Comparison of ENCODE assay signal across 8 cellular contexts in genomic region chr16:25258856-25259179, GRCh38. TPM values are rescaled to one million over a fixed set of nuclear protein-coding genes. Genes with fewer than 3 reads are reported as not detected.
A peak's percentile ranks its signal among the peaks of the same experiment; 100 is the strongest.
DNase-seq lines count a peak whose midpoint lies in the region; ATAC-seq and TF ChIP-seq lines count a peak whose summit lies in the region.

No MANE protein-coding gene starts in this region.

- peaks cover 7% of the 10 kb centered on the region for H3F3A ChIP-seq in SK-N-SH (replicated peaks; ENCODE audit: insufficient read depth)

- TF ChIP-seq EP300 in SK-N-SH (IDR thresholded peaks at IDR 0.05; ENCODE audit: borderline replicate concordance in 1 of 2, low read depth in 1 of 2, low read length in 1 of 2), result no peak
- TF ChIP-seq EP300 in suprapubic skin (IDR thresholded peaks at IDR 0.05), result no peak

- intact Hi-C loops in activated T-helper 2 cell treated with anti-CD3 and anti-CD28 coated beads, Interferon-gamma antibody, Interleukin-2, Interleukin-4, amounts not matched to agents 10 μg/mL and 5 μg/mL and 100 μg/mL, durations not matched to agents 14 hours and 24 hours and 36 hours (cut with micrococcal nuclease), result loop anchor here (5.0 kb wide), 1 partner anchor 722 kb away; the partner anchor contains the start of gene RBBP6
- intact Hi-C loops in mucosa of descending colon (cut with DNase I, micrococcal nuclease), result no loop called here

- POLR2A ChIA-PET in SK-N-SH (lab: Yijun Ruan, JAX), result interaction anchor here (0.6 to 1.3 kb wide), 3 partner anchors 12 to 1751 kb away, joined by 3 to 4 read pairs (median 3); no protein-coding TSS in a partner anchor

- TF ChIP-seq RAD21 in SK-N-SH (IDR thresholded peaks at IDR 0.05; ENCODE audit: low read length), result no peak

- TF ChIP-seq CTCF in SK-N-SH (IDR thresholded peaks at IDR 0.05), result no peak
- TF ChIP-seq CTCF in suprapubic skin (IDR thresholded peaks at IDR 0.05), result no peak
- no peak for TF ChIP-seq CTCF in mucosa of descending colon (IDR thresholded peaks at IDR 0.05)

- CTCF ChIA-PET in SK-N-SH (lab: Yijun Ruan, JAX), result interaction anchor here (0.8 to 2.1 kb wide), 6 partner anchors 12 to 204 kb away, joined by 3 to 8 read pairs (median 4); no protein-coding TSS in a partner anchor

- H3K36me3 Mint-ChIP-seq in activated T-helper 2 cell treated with anti-CD3 and anti-CD28 coated beads, Interferon-gamma antibody, Interleukin-2, Interleukin-4, amounts not matched to agents 10 μg/mL and 5 μg/mL and 100 μg/mL, durations not matched to agents 14 hours and 24 hours and 36 hours (ENCODE audit: low read depth), result peaks cover 51% of the 10 kb centered on the region

- H3K4me1 Mint-ChIP-seq in activated T-helper 2 cell treated with anti-CD3 and anti-CD28 coated beads, Interferon-gamma antibody, Interleukin-2, Interleukin-4, amounts not matched to agents 10 μg/mL and 5 μg/mL and 100 μg/mL, durations not matched to agents 14 hours and 24 hours and 36 hours (ENCODE audit: low read depth), result peaks cover 36% of the 10 kb centered on the region

- H3K4me1 ChIP-seq in SK-N-SH (ENCODE audit: control insufficient read depth in 1 of 2, insufficient read depth in 2 of 2, low read depth in 1 of 2, low read length in 1 of 2) (peaks cover 0 to 8% of the 10 kb centered on the region in 2 experiments; a peak in 2 of 4 replicates), iPS-20b (ENCODE audit: insufficient read depth, low read length) (peaks cover 5% of the 10 kb centered on the region; the same call in 1 of the 2 replicates), suprapubic skin (peaks cover 33% of the 10 kb centered on the region), mucosa of descending colon (ENCODE audit: low read depth) (peaks cover 26% of the 10 kb centered on the region)

- H3K27ac ChIP-seq in SK-N-SH (ENCODE audit: low read depth in 2 of 2, low read length in 1 of 2) (peak overlapping the region in 1 of 2 experiments; percentile 97; a peak in 2 of 4 replicates), iPS-20b (ENCODE audit: low read length) (peak overlapping the region; percentile 62), suprapubic skin (no peak overlapping the region)

- no peak for DNase-seq in SK-N-SH
- no peak for DNase-seq in activated T-helper 2 cell treated with anti-CD3 and anti-CD28 coated beads, Interferon-gamma antibody, Interleukin-2, Interleukin-4, amounts not matched to agents 10 μg/mL and 5 μg/mL and 100 μg/mL, durations not matched to agents 14 hours and 24 hours and 36 hours (ENCODE audit: low spot score)
- no peak for DNase-seq in suprapubic skin (ENCODE audit: low spot score in 2 of 2)
- DNase-seq in NCI-H82 (lab: John Stamatoyannopoulos, UW), result no peak
- DNase-seq in mucosa of descending colon, result no peak

- H3K27me3 ChIP-seq in SK-N-SH (ENCODE audit: insufficient read depth), result no peaks in the 10 kb centered on the region
- H3K27me3 ChIP-seq in iPS-20b (ENCODE audit: insufficient read depth, low read length), result no peaks in the 10 kb centered on the region
- no peaks in the 10 kb centered on the region for H3K27me3 ChIP-seq in suprapubic skin

- 72% methylated on average over 4 of the region's 4 CpGs for WGBS in SK-N-SH (ENCODE audit: low lambda C conversion rate)
- WGBS in suprapubic skin, result 34% methylated on average over 4 of the region's 4 CpGs

- H3K9me3 Mint-ChIP-seq in activated T-helper 2 cell treated with anti-CD3 and anti-CD28 coated beads, Interferon-gamma antibody, Interleukin-2, Interleukin-4, amounts not matched to agents 10 μg/mL and 5 μg/mL and 100 μg/mL, durations not matched to agents 14 hours and 24 hours and 36 hours, result no peaks in the 10 kb centered on the region

- peak overlapping the region; percentile 95 for H3K27ac Mint-ChIP-seq in activated T-helper 2 cell treated with anti-CD3 and anti-CD28 coated beads, Interferon-gamma antibody, Interleukin-2, Interleukin-4, amounts not matched to agents 10 μg/mL and 5 μg/mL and 100 μg/mL, durations not matched to agents 14 hours and 24 hours and 36 hours

- H3K9ac ChIP-seq in SK-N-SH, result peak overlapping the region; percentile 97
- peak overlapping the region; percentile 84 for H3K9ac ChIP-seq in iPS-20b (ENCODE audit: low read depth, low read length)

- H3K4me2 ChIP-seq in SK-N-SH, result peak overlapping the region; percentile 97

- no peaks in the 10 kb centered on the region for H3K9me2 ChIP-seq in SK-N-SH

- H3K9me3 ChIP-seq in SK-N-SH, result no peaks in the 10 kb centered on the region
- no peaks in the 10 kb centered on the region for H3K9me3 ChIP-seq in iPS-20b (ENCODE audit: insufficient read depth, low read depth, low read length)
- no peaks in the 10 kb centered on the region for H3K9me3 ChIP-seq in suprapubic skin
- no peaks in the 10 kb centered on the region for H3K9me3 ChIP-seq in mucosa of descending colon

- H3K36me3 ChIP-seq in SK-N-SH (replicated peaks in 1 of 2; ENCODE audit: control insufficient read depth in 1 of 2, insufficient read depth in 2 of 2, low read length in 1 of 2) (peaks cover 11 to 12% of the 10 kb centered on the region in 2 experiments), iPS-20b (ENCODE audit: insufficient read depth, low read depth, low read length) (peaks cover 23% of the 10 kb centered on the region), suprapubic skin (peaks cover 11% of the 10 kb centered on the region), mucosa of descending colon (ENCODE audit: low read depth) (no peaks in the 10 kb centered on the region)

- H3K4me3 ChIP-seq in SK-N-SH (ENCODE audit: low read depth in 2 of 2, low read length in 1 of 2), result peak overlapping the region; percentile 71 to 75
- peak overlapping the region; percentile 96 for H3K4me3 ChIP-seq in iPS-20b (ENCODE audit: low read length)
- H3K4me3 ChIP-seq in suprapubic skin, result peak overlapping the region; percentile 93
- no peak overlapping the region for H3K4me3 ChIP-seq in mucosa of descending colon

- H3K27me3 Mint-ChIP-seq in activated T-helper 2 cell treated with anti-CD3 and anti-CD28 coated beads, Interferon-gamma antibody, Interleukin-2, Interleukin-4, amounts not matched to agents 10 μg/mL and 5 μg/mL and 100 μg/mL, durations not matched to agents 14 hours and 24 hours and 36 hours (ENCODE audit: low read depth), result no peaks in the 10 kb centered on the region

- H2AFZ ChIP-seq in SK-N-SH (ENCODE audit: low read depth), result peak overlapping the region; percentile 85; the same call in 1 of the 2 replicates

- H3K4me3 Mint-ChIP-seq in activated T-helper 2 cell treated with anti-CD3 and anti-CD28 coated beads, Interferon-gamma antibody, Interleukin-2, Interleukin-4, amounts not matched to agents 10 μg/mL and 5 μg/mL and 100 μg/mL, durations not matched to agents 14 hours and 24 hours and 36 hours (ENCODE audit: low read depth), result peak overlapping the region; percentile 87

- ATAC-seq in SK-N-SH treated with all-trans-retinoic acid at 6 μM for 48 hours (no peak), mucosa of descending colon (no peak), GM18498 (IDR thresholded peaks at IDR 0.05; ENCODE audit: unreplicated experiment) (no peak)

- H4K20me1 ChIP-seq in SK-N-SH (ENCODE audit: insufficient read depth), result peaks cover 55% of the 10 kb centered on the region

- H3K79me2 ChIP-seq in SK-N-SH (ENCODE audit: insufficient read depth), result peaks cover 63% of the 10 kb centered on the region

- TF ChIP-seq POLR2A in suprapubic skin (IDR thresholded peaks at IDR 0.05), result no peak

TF ChIP-seq in SK-N-SH, 30 proteins besides CTCF, POLR2A, EP300 and RAD21 (continues in another document):
- TF ChIP-seq POLR2AphosphoS5 (IDR thresholded peaks at IDR 0.05; ENCODE audit: low read depth, low read length) (no peak), IRF3 (IDR thresholded peaks at IDR 0.05; ENCODE audit: low read depth, low read length) (no peak), RFX5 (IDR thresholded peaks at IDR 0.05; ENCODE audit: low read length) (no peak), MEF2A (IDR thresholded peaks at IDR 0.05; ENCODE audit: borderline replicate concordance, low read depth) (no peak)

TF ChIP-seq in SK-N-SH treated with all-trans-retinoic acid at 6 μM for 48 hours, 23 proteins besides CTCF, POLR2A, EP300 and RAD21 (continues in another document):
- TF ChIP-seq ZNF70 (CRISPR knock-in tag; IDR thresholded peaks at IDR 0.05) (no peak), RARB (CRISPR knock-in tag; IDR thresholded peaks at IDR 0.05) (no peak), CREB5 (CRISPR knock-in tag; IDR thresholded peaks at IDR 0.05; ENCODE audit: low read depth) (no peak)

RNA-seq across cellular contexts. Expression of gene ZKSCAN2, which starts 1.2 kb away (rescaled TPM):
- 1.6 and 1.9 TPM in 2 replicates for polyA plus RNA-seq in SK-N-SH (2012; rRNA removed)
- 1.6 TPM in 2 replicates for polyA plus RNA-seq in SK-N-SH (2012; cell fraction: cytosol; rRNA removed)
- 2.3 and 3.2 TPM in 2 replicates for polyA plus RNA-seq in SK-N-SH (2012; cell fraction: nucleus; rRNA removed)
- total RNA-seq in activated T-helper 2 cell treated with anti-CD3 and anti-CD28 coated beads, Interferon-gamma antibody, Interleukin-2, Interleukin-4, amounts not matched to agents 10 μg/mL and 5 μg/mL and 100 μg/mL, durations not matched to agents 14 hours and 24 hours and 36 hours, result 6.4 and 7.9 TPM in 2 replicates
- 1 to 10 TPM in 3 of 4 donors, under 1 TPM in 1; 0.57 to 3.1 (median 1.7) TPM for total RNA-seq in suprapubic skin
- 1 to 10 TPM; 2.1 to 5.9 (median 2.2) TPM for total RNA-seq in mucosa of descending colon

RNA-seq across cellular contexts. Expression of gene AQP8, which starts 42.1 kb away (rescaled TPM):
- polyA plus RNA-seq in SK-N-SH (2012; rRNA removed), result 0.03 TPM in 1 of 2 replicates, not detected in the other
- polyA plus RNA-seq in SK-N-SH (2012; cell fraction: cytosol; rRNA removed), result not detected in 2 replicates
- polyA plus RNA-seq in SK-N-SH (2012; cell fraction: nucleus; rRNA removed), result 0.12 and 0.14 TPM in 2 replicates
- total RNA-seq in activated T-helper 2 cell treated with anti-CD3 and anti-CD28 coated beads, Interferon-gamma antibody, Interleukin-2, Interleukin-4, amounts not matched to agents 10 μg/mL and 5 μg/mL and 100 μg/mL, durations not matched to agents 14 hours and 24 hours and 36 hours, result not detected in 2 replicates
- not detected for total RNA-seq in suprapubic skin
- total RNA-seq in mucosa of descending colon, result 100 to 1,000 TPM; 189 to 898 (median 804) TPM

Comparison
In these comparisons a context has a peak if more than half of its experiments do, and no peak if none do; other contexts are left out.
1. RNA of gene AQP8, which starts 42.1 kb away (total RNA-seq): 189 to 898 TPM in mucosa of descending colon; not detected in activated T-helper 2 cell treated with anti-CD3 and anti-CD28 coated beads, Interferon-gamma antibody, Interleukin-2, Interleukin-4, amounts not matched to agents 10 μg/mL and 5 μg/mL and 100 μg/mL, durations not matched to agents 14 hours and 24 hours and 36 hours and not detected in suprapubic skin; every median in the first group is over 100 times any median in the second.